In the genomic region with DNA sequence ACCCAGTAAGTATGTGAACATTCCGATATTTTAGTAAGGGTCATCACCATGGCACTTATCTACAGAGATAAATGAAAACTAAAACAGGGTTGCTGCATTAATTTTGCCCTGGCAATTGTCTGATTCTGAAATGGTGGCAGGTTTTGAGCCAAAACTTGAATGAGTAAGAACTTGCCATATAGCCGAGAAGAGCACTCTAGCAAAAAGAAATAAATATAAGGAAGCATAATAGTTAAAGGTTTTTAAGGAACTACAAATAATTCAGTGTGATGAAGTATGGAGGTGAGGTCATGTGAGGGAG, we compare ENCODE assay signal across 1 cellular context.
TF ChIP-seq lines count a peak whose summit lies in the region.

No MANE protein-coding gene starts in this region.

TF ChIP-seq in WTC11, 78 proteins besides CTCF, POLR2A, EP300 and RAD21:
- TF ChIP-seq ZNF219 (CRISPR knock-in tag; IDR thresholded peaks at IDR 0.05; ENCODE audit: borderline replicate concordance) (no peak), GABPB1 (CRISPR knock-in tag; IDR thresholded peaks at IDR 0.05) (0 out of 2 replicates have a peak, but pooled peaks have one; percentile 2)
